ENCODE assay signal across 16 cellular contexts in genomic region chr10:55627526-55628170, GRCh38.
A peak's percentile ranks its signal among the peaks of the same experiment; 100 is the strongest.
DNase-seq lines count a peak whose midpoint lies in the region; ATAC-seq and TF ChIP-seq lines count a peak whose summit lies in the region.
"Had no signal": no experiment of that assay in that cellular context is flagged by ENCODE, and none has a peak within 500 bp of the region (broad histone marks: within the 10 kb centered on the region; RNA-seq: fewer than 3 reads in every experiment).

No MANE protein-coding gene starts in this region.

- ATAC-seq in WTC11 (peak; percentile 12), psoas muscle (no peak), GM19023 (IDR thresholded peaks at IDR 0.05; ENCODE audit: unreplicated experiment) (no peak)
- ATAC-seq: T-cell had no signal

- intact Hi-C loops in psoas muscle (cut with DNase I) (no loop called here), A673 (cut with micrococcal nuclease; ENCODE audit: unreplicated experiment) (no loop called here)

- CTCF ChIA-PET in WTC11 (lab: Charles Lee) (interaction anchor here (0.7 to 3.7 kb wide), 6 partner anchors 8 to 489 kb away, joined by 3 to 19 read pairs (median 4); no protein-coding TSS in a partner anchor), A673 (lab: Charles Lee) (no interaction called here)

- H3K4me1 Mint-ChIP-seq in WTC11 = peaks cover 30% of the 10 kb centered on the region

- BruUV-seq in A673 (replicated peaks; lab: Mats Ljungman, UMichigan) = no TSS peak

- WGBS in psoas muscle, 3 donors = 1 to 3% (median 1%) methylated on average over 28 of the region's 28 CpGs

- no peak overlapping the region for H3K4me3 ChIP-seq in iPS-15b (ENCODE audit: low read depth, low read length)
- H3K4me3 ChIP-seq in psoas muscle = peak overlapping the region; percentile 28
- no peak overlapping the region for H3K4me3 ChIP-seq in A673 (ENCODE audit: low read depth, low read length, poor library complexity, severe bottlenecking)
- H3K4me3 ChIP-seq: colonic mucosa had no signal

- H3K27ac ChIP-seq in psoas muscle = no peak overlapping the region
- H3K27ac ChIP-seq in A673 (ENCODE audit: low read depth, low read length, poor library complexity, severe bottlenecking) = no peak overlapping the region
- H3K27ac ChIP-seq: colonic mucosa had no signal

- no peak overlapping the region for H3K4me3 Mint-ChIP-seq in WTC11
- H3K4me3 Mint-ChIP-seq: memory B cell, T-cell had no signal

- TF ChIP-seq CTCF in WTC11 (IDR thresholded peaks at IDR 0.05) = no peak
- TF ChIP-seq CTCF in psoas muscle (IDR thresholded peaks at IDR 0.05) = no peak
- no peak for TF ChIP-seq CTCF in A673 (conservative IDR thresholded peaks at IDR 0.05; ENCODE audit: low read depth, low read length)

- peak overlapping the region; percentile 24 for H3K9ac ChIP-seq in iPS-15b (ENCODE audit: low read depth, low read length)

- H3K4me1 ChIP-seq in iPS-15b (ENCODE audit: control insufficient read depth, insufficient read depth, low read length) = peaks cover 2% of the 10 kb centered on the region
- no peaks in the 10 kb centered on the region for H3K4me1 ChIP-seq in psoas muscle
- no peaks in the 10 kb centered on the region for H3K4me1 ChIP-seq in A673 (ENCODE audit: insufficient read depth, low read length, poor library complexity, severe bottlenecking)
- H3K4me1 ChIP-seq: colonic mucosa had no signal

- H3K27me3 ChIP-seq in iPS-15b (ENCODE audit: control insufficient read depth, insufficient read depth, low read length) (peaks cover 37% of the 10 kb centered on the region), psoas muscle (ENCODE audit: insufficient read depth in 3 of 3, low read length in 2 of 3) (peaks cover 0 to 23% (median 9%) of the 10 kb centered on the region in 3 donors), A673 (replicated peaks; ENCODE audit: insufficient read depth, low read depth, low read length, poor library complexity) (peaks cover 27% of the 10 kb centered on the region)

- H3K27me3 Mint-ChIP-seq in WTC11 (ENCODE audit: low read depth) = peaks cover 3% of the 10 kb centered on the region; the same call in 1 of the 2 replicates

- H3K9me3 ChIP-seq in iPS-15b (ENCODE audit: control insufficient read depth, insufficient read depth, low read length) = no peaks in the 10 kb centered on the region
- H3K9me3 ChIP-seq in psoas muscle = no peaks in the 10 kb centered on the region
- no peaks in the 10 kb centered on the region for H3K9me3 ChIP-seq in A673 (ENCODE audit: low read depth, low read length, poor library complexity, severe bottlenecking)
- H3K9me3 ChIP-seq: colonic mucosa had no signal

- POLR2A ChIA-PET in WTC11 (lab: Charles Lee) (no interaction called here), A673 (lab: Charles Lee; ENCODE audit: low non-redundant PET) (no interaction called here)

- no peaks in the 10 kb centered on the region for H3K9me3 Mint-ChIP-seq in WTC11

- H3K36me3 Mint-ChIP-seq in WTC11 = no peaks in the 10 kb centered on the region
- H3K36me3 Mint-ChIP-seq: T-cell had no signal

- no peak overlapping the region for H3K27ac Mint-ChIP-seq in WTC11
- H3K27ac Mint-ChIP-seq: memory B cell, T-cell had no signal

- DNase-seq in ELF-1 (ENCODE audit: low read depth, low spot score) = peak; percentile 59
- DNase-seq in WTC11 (ENCODE audit: low spot score) = peak; percentile 53
- no peak for DNase-seq in psoas muscle
- DNase-seq in NCI-H1105 treated with DMSO at 0.1 percent for 48 hours (lab: John Stamatoyannopoulos, UW) = no peak
- no peak for DNase-seq in T1000 (lab: John Stamatoyannopoulos, UW)
- DNase-seq in A673 (ENCODE audit: low spot score) = no peak
- DNase-seq: activated CD4-positive, alpha-beta T cell treated with anti-CD3 and anti-CD28 coated beads, Interleukin-2, amount 50 U/mL, for 48 hours; activated effector memory CD4-positive, alpha-beta T cell treated with anti-CD3 and anti-CD28 coated beads, Interleukin-2, amount 50 U/mL, for 16 hours; foreskin fibroblast; NCI-H1436; NCI-H774; T-cell had no signal

- H3K36me3 ChIP-seq in iPS-15b (ENCODE audit: control insufficient read depth, insufficient read depth, low read length) (no peaks in the 10 kb centered on the region), psoas muscle (ENCODE audit: insufficient read depth in 1 of 2, low read depth in 1 of 2) (no peaks in the 10 kb centered on the region), A673 (ENCODE audit: insufficient read depth, low read length, poor library complexity, severe bottlenecking) (no peaks in the 10 kb centered on the region)
- H3K36me3 ChIP-seq: colonic mucosa had no signal

TF ChIP-seq in WTC11, 78 proteins besides CTCF, POLR2A, EP300 and RAD21:
- no peak for TF ChIP-seq GTF2I (CRISPR knock-in tag; conservative IDR thresholded peaks at IDR 0.05)
- no peak for TF ChIP-seq E2F5 (CRISPR knock-in tag; IDR thresholded peaks at IDR 0.05)
- TF ChIP-seq ARID4B (CRISPR knock-in tag; IDR thresholded peaks at IDR 0.05; ENCODE audit: borderline replicate concordance) = no peak
- no peak for TF ChIP-seq KAT7 (CRISPR knock-in tag; IDR thresholded peaks at IDR 0.05; ENCODE audit: borderline replicate concordance)
- no peak for TF ChIP-seq MLX (CRISPR knock-in tag; IDR thresholded peaks at IDR 0.05)
- no peak for TF ChIP-seq JAZF1 (CRISPR knock-in tag; IDR thresholded peaks at IDR 0.05)

Comparison
In these comparisons a context has a peak if more than half of its experiments do, and no peak if none do; other contexts are left out.
1. DNase-seq: peak in ELF-1 (single experiment) and WTC11 (single experiment); none in psoas muscle (0 of 2), NCI-H1105 treated with DMSO at 0.1 percent for 48 hours (single experiment), T1000 (single experiment) and A673 (single experiment).